13 cellular contexts compared by ENCODE assay signal in the genomic region with DNA sequence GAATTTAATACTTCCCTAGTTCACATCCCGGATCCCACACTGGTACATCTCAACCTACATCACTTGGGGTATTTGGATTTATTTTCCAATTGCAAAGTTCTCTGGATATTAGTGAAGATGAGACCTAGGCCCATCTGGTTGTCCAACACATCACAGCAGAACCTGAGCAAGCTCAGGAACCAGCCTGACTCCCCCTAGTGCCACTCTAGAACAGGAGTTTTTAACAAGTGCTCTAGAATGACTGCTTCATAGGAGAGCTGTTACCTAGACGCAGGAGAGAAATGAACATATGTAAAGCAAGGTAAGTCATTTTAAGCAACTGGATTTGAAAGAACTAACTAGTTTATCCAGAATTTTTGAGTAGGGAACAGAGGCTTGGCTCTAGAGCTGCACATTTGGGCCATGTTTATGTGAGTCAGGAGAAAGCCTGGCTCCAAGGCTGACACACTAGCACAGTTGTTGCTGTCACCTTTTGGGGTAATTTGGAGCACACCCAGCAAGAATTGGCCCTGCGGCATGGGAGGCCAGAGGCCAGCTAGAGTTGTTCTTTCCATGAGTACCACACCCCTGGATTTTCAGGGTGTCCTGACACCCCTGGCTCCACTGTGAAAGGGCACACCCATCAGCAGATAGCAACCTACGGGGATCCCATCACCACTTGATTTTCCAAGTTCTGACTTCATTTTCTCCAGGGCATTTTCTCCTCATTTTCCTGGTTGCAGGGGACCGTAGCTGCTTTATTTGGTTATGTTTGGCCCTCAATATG.
DNase-seq lines count a peak whose midpoint lies in the region; ATAC-seq and TF ChIP-seq lines count a peak whose summit lies in the region.
"Had no signal": no experiment of that assay in that cellular context is flagged by ENCODE, and none has a peak within 500 bp of the region (broad histone marks: within the 10 kb centered on the region; RNA-seq: fewer than 3 reads in every experiment).

No MANE protein-coding gene starts in this region.

- no peaks in the 10 kb centered on the region for H3K36me3 Mint-ChIP-seq in activated CD4-positive, alpha-beta memory T cell treated with anti-CD3 and anti-CD28 coated beads for 36 hours

- H3K4me3 Mint-ChIP-seq in activated CD4-positive, alpha-beta memory T cell treated with anti-CD3 and anti-CD28 coated beads for 36 hours = no peak overlapping the region
- H3K4me3 Mint-ChIP-seq: stimulated activated naive CD8-positive, alpha-beta T cell treated with anti-CD3 and anti-CD28 coated beads, Interleukin-15, Interleukin-2, amounts not matched to agents 100 ng/mL and 50 ng/mL, for 24 hours had no signal

- CTCF ChIA-PET in activated CD4-positive, alpha-beta memory T cell treated with anti-CD3 and anti-CD28 coated beads for 36 hours (lab: Charles Lee) = interaction anchor here (0.5 kb wide), 1 partner anchor 149 kb away, joined by 4 read pairs; no protein-coding TSS in a partner anchor

- intact Hi-C loops in activated CD4-positive, alpha-beta memory T cell treated with anti-CD3 and anti-CD28 coated beads for 36 hours (cut with micrococcal nuclease) = no loop called here

- no peaks in the 10 kb centered on the region for H3K27me3 ChIP-seq in brain microvascular endothelial cell (replicated peaks)
- no peaks in the 10 kb centered on the region for H3K27me3 ChIP-seq in osteoblast (ENCODE audit: insufficient read depth, low read length)

- in situ Hi-C loops in GM13977 (cut with MboI; ENCODE audit: low pct_unique_long_range_greater_than_20kb, low sequenced_read_pairs, unreplicated experiment) (no loop called here), brain microvascular endothelial cell (cut with HindIII; ENCODE audit: low pct_ligation_motif_present, low sequenced_read_pairs) (no loop called here)

- no peaks in the 10 kb centered on the region for H3K9me3 Mint-ChIP-seq in activated CD4-positive, alpha-beta memory T cell treated with anti-CD3 and anti-CD28 coated beads for 36 hours
- H3K9me3 Mint-ChIP-seq: stimulated activated naive CD8-positive, alpha-beta T cell treated with anti-CD3 and anti-CD28 coated beads, Interleukin-15, Interleukin-2, amounts not matched to agents 100 ng/mL and 50 ng/mL, for 24 hours had no signal

- DNase-seq in GM13977 (ENCODE audit: low spot score) (no peak), brain microvascular endothelial cell (no peak), osteoblast (ENCODE audit: insufficient read length, low spot score, missing footprints) (no peak), UCSD-AML1 (lab: John Stamatoyannopoulos, UW; ENCODE audit: unreplicated experiment) (no peak), HUDEP-2 (lab: John Stamatoyannopoulos, UW; ENCODE audit: unreplicated experiment in 76 of 76) (no peak), NCI-H1417 (lab: John Stamatoyannopoulos, UW) (no peak)
- DNase-seq in activated CD4-positive, alpha-beta memory T cell treated with anti-CD3 and anti-CD28 coated beads for 36 hours = no peak
- DNase-seq: activated CD4-positive, CD25-positive, alpha-beta regulatory T cell treated with anti-CD3 and anti-CD28 coated beads, Interleukin-2, amount 50 U/mL, for 72 hours; H7; NCI-H774 had no signal

- H3K4me1 ChIP-seq in osteoblast (ENCODE audit: insufficient read depth, low read length) = peaks cover 5% of the 10 kb centered on the region

- H3K36me3 ChIP-seq in brain microvascular endothelial cell (replicated peaks) = no peaks in the 10 kb centered on the region
- H3K36me3 ChIP-seq in osteoblast (ENCODE audit: insufficient read depth, low read length) = no peaks in the 10 kb centered on the region

- H3K27ac ChIP-seq in brain microvascular endothelial cell (no peak overlapping the region), osteoblast (ENCODE audit: low read depth, low read length) (no peak overlapping the region)

- H4K20me1 ChIP-seq in osteoblast (ENCODE audit: insufficient read depth, low read length) = no peaks in the 10 kb centered on the region

- H3K4me1 Mint-ChIP-seq in activated CD4-positive, alpha-beta memory T cell treated with anti-CD3 and anti-CD28 coated beads for 36 hours (ENCODE audit: low read depth) = no peaks in the 10 kb centered on the region

- peak overlapping the region; percentile 1 for H2AFZ ChIP-seq in osteoblast (ENCODE audit: low read length)

- no peak overlapping the region for H3K4me3 ChIP-seq in brain microvascular endothelial cell (ENCODE audit: low read depth, low read length)
- H3K4me3 ChIP-seq in osteoblast (ENCODE audit: insufficient read depth, low read length) = no peak overlapping the region
- H3K4me3 ChIP-seq: skin epidermis had no signal

- TF ChIP-seq CTCF in GM13977 (IDR thresholded peaks at IDR 0.05; ENCODE audit: extremely low read depth, insufficient read depth, missing control alignments) = peak; percentile 23
- peak; percentile 33 for TF ChIP-seq CTCF in brain microvascular endothelial cell (IDR thresholded peaks at IDR 0.05; ENCODE audit: low read depth, low read length, missing control alignments)
- TF ChIP-seq CTCF in osteoblast (IDR thresholded peaks at IDR 0.05; ENCODE audit: extremely low read depth, low read depth, low read length) = peak; percentile 27

- no peak overlapping the region for H3K4me2 ChIP-seq in osteoblast (ENCODE audit: insufficient read depth, low read length)

- H3K9me3 ChIP-seq in osteoblast (ENCODE audit: low read depth, low read length) = no peaks in the 10 kb centered on the region

- ATAC-seq in HG03432 (IDR thresholded peaks at IDR 0.05; ENCODE audit: unreplicated experiment) = peak; percentile 49

- no peaks in the 10 kb centered on the region for H3K79me2 ChIP-seq in osteoblast (ENCODE audit: insufficient read depth, low read length)

- no peaks in the 10 kb centered on the region for H3K27me3 Mint-ChIP-seq in activated CD4-positive, alpha-beta memory T cell treated with anti-CD3 and anti-CD28 coated beads for 36 hours

- no peak overlapping the region for H3K27ac Mint-ChIP-seq in activated CD4-positive, alpha-beta memory T cell treated with anti-CD3 and anti-CD28 coated beads for 36 hours
- H3K27ac Mint-ChIP-seq: stimulated activated naive CD8-positive, alpha-beta T cell treated with anti-CD3 and anti-CD28 coated beads, Interleukin-15, Interleukin-2, amounts not matched to agents 100 ng/mL and 50 ng/mL, for 24 hours had no signal

- POLR2A ChIA-PET in activated CD4-positive, alpha-beta memory T cell treated with anti-CD3 and anti-CD28 coated beads for 36 hours (lab: Charles Lee) = no interaction called here
